Comparison of ENCODE assay signal across 40 cellular contexts in the genomic region with DNA sequence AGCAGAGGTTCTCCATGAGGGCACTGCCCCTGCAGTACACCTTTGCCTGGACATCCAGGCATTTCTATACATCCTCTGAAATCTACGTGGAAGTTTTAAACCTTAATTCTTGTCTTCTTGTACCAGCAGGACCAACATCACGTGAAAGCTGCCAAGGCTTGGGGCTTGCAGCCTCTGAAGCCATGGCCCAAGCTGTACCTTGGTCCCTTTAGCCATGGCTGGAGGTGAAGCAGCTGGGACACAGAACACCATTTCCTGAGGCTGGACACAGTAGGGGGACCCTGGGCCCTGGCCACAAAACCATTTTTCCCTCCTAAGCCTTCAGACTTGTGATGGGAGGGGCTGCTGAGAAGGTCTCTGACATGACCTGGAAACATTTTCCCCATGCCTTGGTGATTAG. TPM values are rescaled to one million over a fixed set of nuclear protein-coding genes. Genes with fewer than 3 reads are reported as not detected.
DNase-seq lines count a peak whose midpoint lies in the region; ATAC-seq, FAIRE-seq and TF ChIP-seq lines count a peak whose summit lies in the region.
"Had no signal": no experiment of that assay in that cellular context is flagged by ENCODE, and none has a peak within 500 bp of the region (broad histone marks: within the 10 kb centered on the region; RNA-seq: fewer than 3 reads in every experiment).

No MANE protein-coding gene starts in this region.

- peak overlapping the region; percentile 1 for H3K27ac ChIP-seq in cardiac muscle cell
- H3K27ac ChIP-seq in HepG2 (ENCODE audit: extremely low read length, insufficient read depth, low read length): no peak overlapping the region
- no peak overlapping the region for H3K27ac ChIP-seq in right lobe of liver
- H3K27ac ChIP-seq in HEK293 (ENCODE audit: extremely low read depth, low read depth, low read length): no peak overlapping the region
- H3K27ac ChIP-seq in neuronal stem cell (replicated peaks; ENCODE audit: low read length): no peak overlapping the region
- no peak overlapping the region for H3K27ac ChIP-seq in suprapubic skin
- H3K27ac ChIP-seq: 22Rv1; A549; BLaER1; BLaER1 treated with 17β-estradiol and CSF1 and Interleukin-3, amounts not matched to agents 10 nM and 100 nM; C4-2B had no signal

- H2BK5ac ChIP-seq in neuronal stem cell (ENCODE audit: low read length): no peak overlapping the region

- DNase-seq in cardiac muscle cell (ENCODE audit: low read depth in 1 of 2, low spot score in 1 of 2) (no peak), Right ventricle myocardium superior (no peak), HepG2 (ENCODE audit: low spot score) (no peak), right lobe of liver (no peak), neuronal stem cell (ENCODE audit: low spot score) (no peak), superior temporal gyrus (ENCODE audit: extremely low spot score) (no peak), suprapubic skin (ENCODE audit: low spot score in 2 of 2) (no peak)
- DNase-seq: 8988T; ACHN; AML-193; BE2C; C1 segment of cervical spinal cord; Caco-2; Calu3; CD4-positive, alpha-beta memory T cell; CD4-positive, alpha-beta T cell; CD4-positive, CD25-positive, alpha-beta regulatory T cell; CD8-positive, alpha-beta memory T cell; CD8-positive, alpha-beta T cell; COR-L47; DMS 273 treated with DMSO at 0.1 percent for 48 hours; DMS153; DMS53; DMS79; DMS79 treated with DMSO at 0.1 percent for 48 hours; DND-41; EL had no signal

- intact Hi-C loops in Right ventricle myocardium superior (cut with DNase I): no loop called here
- intact Hi-C loops in HepG2 (cut with micrococcal nuclease; ENCODE audit: unreplicated experiment): no loop called here
- intact Hi-C loops in right lobe of liver (cut with DNase I): no loop called here

- TF ChIP-seq POLR2A in HepG2 (IDR thresholded peaks at IDR 0.05; ENCODE audit: insufficient read depth in 1 of 2, low read depth in 2 of 2, low read length in 2 of 2): no peak
- TF ChIP-seq POLR2A in right lobe of liver (IDR thresholded peaks at IDR 0.05): no peak
- TF ChIP-seq POLR2A in suprapubic skin (IDR thresholded peaks at IDR 0.05): no peak

- TF ChIP-seq CTCF in cardiac muscle cell (IDR thresholded peaks at IDR 0.05; ENCODE audit: low read depth, low read length) (no peak), HepG2 (CRISPR knock-in tag; IDR thresholded peaks at IDR 0.05) (no peak), right lobe of liver (IDR thresholded peaks at IDR 0.05) (no peak), HEK293 (tag by site-specific recombination; IDR thresholded peaks at IDR 0.05) (no peak), suprapubic skin (IDR thresholded peaks at IDR 0.05) (no peak)

- no peak overlapping the region for H2BK15ac ChIP-seq in neuronal stem cell (ENCODE audit: low read length)

- no peak for ATAC-seq in Right ventricle myocardium superior (ENCODE audit: poor library complexity)
- ATAC-seq in HepG2: peak; percentile 71
- ATAC-seq in right lobe of liver: no peak
- ATAC-seq: A549; CD8-positive, alpha-beta T cell had no signal

- H3K9me3 ChIP-seq in cardiac muscle cell (ENCODE audit: low read depth) (no peaks in the 10 kb centered on the region), HepG2 (ENCODE audit: low read length) (no peaks in the 10 kb centered on the region), right lobe of liver (no peaks in the 10 kb centered on the region), HEK293 (ENCODE audit: control insufficient read depth, insufficient read depth, low read depth, low read length) (no peaks in the 10 kb centered on the region), neuronal stem cell (replicated peaks in 1 of 2; ENCODE audit: control insufficient read depth in 2 of 2, insufficient read depth in 1 of 2, low read depth in 1 of 2, low read length in 2 of 2) (peaks cover 0 to 2% of the 10 kb centered on the region in 2 donors), suprapubic skin (no peaks in the 10 kb centered on the region)
- H3K9me3 ChIP-seq: A549, BE2C had no signal

- no peak overlapping the region for H4K91ac ChIP-seq in neuronal stem cell (ENCODE audit: low read depth, low read length, poor library complexity)

- POLR2A ChIA-PET in HepG2 (lab: Yijun Ruan, JAX) (no interaction called here), HEK293 (lab: Yijun Ruan, JAX) (no interaction called here)

- no peak overlapping the region for H3K4ac ChIP-seq in neuronal stem cell (ENCODE audit: low read length)

- H3K27me3 ChIP-seq in cardiac muscle cell (no peaks in the 10 kb centered on the region), HepG2 (ENCODE audit: control insufficient read depth in 1 of 2, insufficient read depth in 2 of 2, low read length in 2 of 2) (no peaks in the 10 kb centered on the region), right lobe of liver (no peaks in the 10 kb centered on the region), neuronal stem cell (ENCODE audit: control insufficient read depth in 3 of 3, insufficient read depth in 3 of 3, low read depth in 1 of 3, low read length in 3 of 3) (no peaks in the 10 kb centered on the region), suprapubic skin (no peaks in the 10 kb centered on the region)
- H3K27me3 ChIP-seq: BE2C; BLaER1; BLaER1 treated with 17β-estradiol and CSF1 and Interleukin-3, amounts not matched to agents 10 nM and 100 nM had no signal

- H3K9ac ChIP-seq in HepG2 (ENCODE audit: insufficient read depth, low read depth, low read length): no peak overlapping the region
- H3K9ac ChIP-seq in neuronal stem cell (ENCODE audit: low read depth, low read length, poor library complexity): no peak overlapping the region
- H3K9ac ChIP-seq: BLaER1; BLaER1 treated with 17β-estradiol and CSF1 and Interleukin-3, amounts not matched to agents 10 nM and 100 nM had no signal

- no peaks in the 10 kb centered on the region for H3K79me1 ChIP-seq in neuronal stem cell (ENCODE audit: low read depth, low read length)

- no peaks in the 10 kb centered on the region for H4K20me1 ChIP-seq in HepG2 (ENCODE audit: insufficient read depth, low read length)
- H4K20me1 ChIP-seq: BLaER1; BLaER1 treated with 17β-estradiol and CSF1 and Interleukin-3, amounts not matched to agents 10 nM and 100 nM had no signal

- no peak overlapping the region for H4K8ac ChIP-seq in neuronal stem cell (ENCODE audit: low read depth, low read length)

- in situ Hi-C loops in HepG2 (cut with HindIII; ENCODE audit: extremely low pct_ligation_motif_present, low pct_unique_long_range_greater_than_20kb): no loop called here

- peaks cover 8% of the 10 kb centered on the region for H3K4me1 ChIP-seq in cardiac muscle cell (ENCODE audit: low read depth)
- H3K4me1 ChIP-seq in HepG2 (ENCODE audit: insufficient read depth, low read length): peaks cover 19% of the 10 kb centered on the region
- no peaks in the 10 kb centered on the region for H3K4me1 ChIP-seq in right lobe of liver
- H3K4me1 ChIP-seq in HEK293 (ENCODE audit: control insufficient read depth, insufficient read depth, low read length): no peaks in the 10 kb centered on the region
- H3K4me1 ChIP-seq in neuronal stem cell (ENCODE audit: control insufficient read depth in 2 of 2, insufficient read depth in 1 of 2, low read depth in 1 of 2, low read length in 2 of 2): no peaks in the 10 kb centered on the region
- H3K4me1 ChIP-seq in suprapubic skin: no peaks in the 10 kb centered on the region
- H3K4me1 ChIP-seq: A549; BE2C; BLaER1; BLaER1 treated with 17β-estradiol and CSF1 and Interleukin-3, amounts not matched to agents 10 nM and 100 nM had no signal

- H3K36me3 ChIP-seq in cardiac muscle cell: no peaks in the 10 kb centered on the region
- no peaks in the 10 kb centered on the region for H3K36me3 ChIP-seq in HepG2 (replicated peaks in 1 of 2; ENCODE audit: control insufficient read depth in 1 of 2, insufficient read depth in 2 of 2, low read length in 2 of 2)
- H3K36me3 ChIP-seq in right lobe of liver: no peaks in the 10 kb centered on the region
- H3K36me3 ChIP-seq in HEK293 (ENCODE audit: control insufficient read depth in 2 of 2, insufficient read depth in 1 of 2, low read length in 2 of 2): no peaks in the 10 kb centered on the region
- no peaks in the 10 kb centered on the region for H3K36me3 ChIP-seq in neuronal stem cell (replicated peaks in 1 of 2; ENCODE audit: control insufficient read depth in 2 of 2, insufficient read depth in 2 of 2, low read length in 2 of 2)
- no peaks in the 10 kb centered on the region for H3K36me3 ChIP-seq in suprapubic skin
- H3K36me3 ChIP-seq: BE2C; BLaER1; BLaER1 treated with 17β-estradiol and CSF1 and Interleukin-3, amounts not matched to agents 10 nM and 100 nM had no signal

- H3K23ac ChIP-seq in neuronal stem cell (ENCODE audit: low read depth, low read length, poor library complexity): no peak overlapping the region

- no peak for FAIRE-seq in HepG2 (lab: Jason Lieb, UNC)
- FAIRE-seq: A204.1, A549, D721Med had no signal

- no peak for TF ChIP-seq RAD21 in HepG2 (CRISPR knock-in tag; IDR thresholded peaks at IDR 0.05)

- no peak overlapping the region for H2BK12ac ChIP-seq in neuronal stem cell (ENCODE audit: low read length)

- WGBS in HepG2 (ENCODE audit: low lambda C conversion rate): 6% methylated on average over 2 of the region's 2 CpGs
- WGBS in right lobe of liver (ENCODE audit: insufficient coverage, low coverage, low lambda C conversion rate, missing lambda C conversion rate): no CpG with 5 or more reads among the region's 2 CpGs
- no CpG with 5 or more reads among the region's 2 CpGs for WGBS in neuronal stem cell (ENCODE audit: extremely low coverage in 2 of 2, insufficient read length in 2 of 2, insufficient replicate concordance in 1 of 2), 2 donors
- WGBS in suprapubic skin: 87% methylated on average over 2 of the region's 2 CpGs

- no peaks in the 10 kb centered on the region for H3K79me2 ChIP-seq in HepG2 (ENCODE audit: insufficient read depth, low read length)

- CTCF ChIA-PET in HepG2 (lab: Yijun Ruan, JAX; ENCODE audit: low intra/inter-chr PET ratio, low total read pairs) (no interaction called here), HEK293 (lab: Yijun Ruan, JAX) (no interaction called here)

- BruUV-seq in HepG2 (replicated peaks; lab: Mats Ljungman, UMichigan): no TSS peak

- H3K4me2 ChIP-seq in HepG2 (ENCODE audit: low read depth, low read length) (no peak overlapping the region), neuronal stem cell (ENCODE audit: insufficient read depth, low read length, poor library complexity, severe bottlenecking) (no peak overlapping the region)
- H3K4me2 ChIP-seq: A549; BLaER1; BLaER1 treated with 17β-estradiol and CSF1 and Interleukin-3, amounts not matched to agents 10 nM and 100 nM had no signal

- H3K4me3 ChIP-seq in cardiac muscle cell (no peak overlapping the region), HepG2 (replicated peaks in 1 of 3; ENCODE audit: insufficient read depth in 1 of 3, low read depth in 2 of 3, low read length in 3 of 3) (no peak overlapping the region), right lobe of liver (no peak overlapping the region), HEK293 (ENCODE audit: low read depth, low read length) (no peak overlapping the region), neuronal stem cell (ENCODE audit: low read length in 2 of 2) (no peak overlapping the region), suprapubic skin (no peak overlapping the region)
- H3K4me3 ChIP-seq: A549; BLaER1; BLaER1 treated with 17β-estradiol and CSF1 and Interleukin-3, amounts not matched to agents 10 nM and 100 nM had no signal

- peak overlapping the region; percentile 59 for H3K18ac ChIP-seq in neuronal stem cell (ENCODE audit: low read length)

- TF ChIP-seq EP300 in HepG2 (IDR thresholded peaks at IDR 0.05; ENCODE audit: low read depth in 2 of 2, low read length in 2 of 2) (no peak), HepG2 (CRISPR knock-in tag; IDR thresholded peaks at IDR 0.05; ENCODE audit: borderline replicate concordance) (no peak), suprapubic skin (IDR thresholded peaks at IDR 0.05) (no peak)

- H3K14ac ChIP-seq in neuronal stem cell (ENCODE audit: low read length): no peak overlapping the region

- H2AK5ac ChIP-seq in neuronal stem cell (ENCODE audit: low read depth, low read length): peak overlapping the region; percentile 6

- H2AFZ ChIP-seq in HepG2 (ENCODE audit: low read length) (no peak overlapping the region), neuronal stem cell (ENCODE audit: low read length) (no peak overlapping the region)

- no peak overlapping the region for H2BK120ac ChIP-seq in neuronal stem cell (ENCODE audit: low read depth, low read length)

RNA-seq across cellular contexts. Expression of gene CCDC141, which starts 32.8 kb away (rescaled TPM):
- total RNA-seq in cardiac muscle cell: 95.5 and 213 TPM in 2 replicates
- 134 and 260 TPM in 2 replicates for polyA plus RNA-seq in cardiac muscle cell
- total RNA-seq in Right ventricle myocardium superior: 136 TPM
- not detected in 2 replicates for total RNA-seq in HepG2 (2016; rRNA removed; fragmentation: Illumina TruSeq; extraction: Trizol)
- total RNA-seq in HepG2 (2016; cell fraction: cytosol; rRNA removed; fragmentation: Illumina TruSeq; extraction: Trizol; ENCODE audit: low read depth): not detected in 2 replicates
- not detected in 2 replicates for total RNA-seq in HepG2 (2016; cell fraction: insoluble cytoplasmic fraction; rRNA removed; fragmentation: Illumina TruSeq; extraction: Trizol)
- total RNA-seq in HepG2 (2016; cell fraction: membrane; rRNA removed; fragmentation: Illumina TruSeq; extraction: Trizol): not detected in 2 replicates
- not detected in 2 replicates for total RNA-seq in HepG2 (2016; cell fraction: nucleus; rRNA removed; fragmentation: Illumina TruSeq; extraction: Trizol)
- not detected in 2 replicates for polyA plus RNA-seq in HepG2 (2011; rRNA removed)
- not detected in 2 replicates for polyA plus RNA-seq in HepG2 (2011; cell fraction: cytosol; rRNA removed)
- not detected in 2 replicates for polyA plus RNA-seq in HepG2 (2011; cell fraction: nucleus; rRNA removed)
- not detected in 2 replicates for polyA plus RNA-seq in HepG2 (2012)
- not detected in 2 replicates for polyA plus RNA-seq in HepG2 (2016; cell fraction: cytosol; fragmentation: Illumina TruSeq; extraction: Trizol; ENCODE audit: low read depth)
- not detected in 2 replicates for polyA plus RNA-seq in HepG2 (2016; cell fraction: insoluble cytoplasmic fraction; fragmentation: Illumina TruSeq; extraction: Trizol; ENCODE audit: low read depth)
- polyA plus RNA-seq in HepG2 (2016; cell fraction: membrane; fragmentation: Illumina TruSeq; extraction: Trizol; ENCODE audit: low read depth): not detected in 2 replicates
- polyA plus RNA-seq in HepG2 (2016; cell fraction: nucleus; fragmentation: Illumina TruSeq; extraction: Trizol; ENCODE audit: insufficient read depth, low read depth): not detected in 2 replicates
- polyA minus RNA-seq in HepG2 (2011; rRNA and poly(A)+ RNA removed; ENCODE audit: low replicate concordance): 0.02 and 0.06 TPM in 2 replicates
- not detected in 2 replicates for polyA minus RNA-seq in HepG2 (2011; cell fraction: cytosol; rRNA and poly(A)+ RNA removed)
- not detected in 2 replicates for polyA minus RNA-seq in HepG2 (2011; cell fraction: nucleus; rRNA and poly(A)+ RNA removed)
- under 1 TPM; 0.20 to 0.98 (median 0.58) TPM for total RNA-seq in right lobe of liver
- 0.17 TPM for polyA plus RNA-seq in neuronal stem cell (2013, experiment 1 of 2)
- polyA plus RNA-seq in neuronal stem cell (2013, experiment 2 of 2): 0.18 TPM
- 1 to 10 TPM in 2 of 4 donors, under 1 TPM in 2; 0.08 to 1.3 (median 0.73) TPM for total RNA-seq in suprapubic skin
- total RNA-seq: A673, Daoy had no signal
- polyA plus RNA-seq: A549, AG04450, BJ, CD14-positive monocyte had no signal

Comparison
In these comparisons a context has a peak if more than half of its experiments do, and no peak if none do; other contexts are left out.
1. RNA of gene CCDC141, which starts 32.8 kb away (total RNA-seq): 95.5 to 213 TPM in cardiac muscle cell and 136 TPM in Right ventricle myocardium superior (single experiment); 0.08 to 1.3 TPM in suprapubic skin, 0.20 to 0.98 TPM in right lobe of liver and not detected in HepG2; every median in the first group is over 10 times any median in the second.